Comparison of ENCODE assay signal across 1 cellular context in genomic region chr5:116652196-116652729, GRCh38.
A peak's percentile ranks its signal among the peaks of the same experiment; 100 is the strongest.
TF ChIP-seq lines count a peak whose summit lies in the region.

No MANE protein-coding gene starts in this region.

TF ChIP-seq in GM12878, 131 proteins besides CTCF, POLR2A, EP300 and RAD21 (continued from another document and continues in another):
- TF ChIP-seq MEF2B (IDR thresholded peaks at IDR 0.05; ENCODE audit: partially characterized antibody, poor library complexity, severe bottlenecking) (peak; percentile 98), PML (IDR thresholded peaks at IDR 0.05; ENCODE audit: low read length) (no peak), LARP7 (IDR thresholded peaks at IDR 0.05) (no peak), RB1 (IDR thresholded peaks at IDR 0.05; ENCODE audit: borderline replicate concordance) (peak; percentile 47; the same call in 1 of the 2 replicates), CBX5 (IDR thresholded peaks at IDR 0.05; ENCODE audit: low read depth) (no peak), GATAD2B (conservative IDR thresholded peaks at IDR 0.05; ENCODE audit: low read depth) (peak; percentile 67), RCOR1 (conservative IDR thresholded peaks at IDR 0.05; ENCODE audit: low read depth, low read length) (no peak), ZNF24 (IDR thresholded peaks at IDR 0.05) (no peak), USF1 (IDR thresholded peaks at IDR 0.05; ENCODE audit: borderline replicate concordance, extremely low read length, insufficient read depth, low read depth, low read length) (no peak), YBX1 (IDR thresholded peaks at IDR 0.05) (no peak), SMARCA5 (IDR thresholded peaks at IDR 0.05) (no peak), POU2F2 (IDR thresholded peaks at IDR 0.05; ENCODE audit: borderline replicate concordance, low read depth, low read length) (peak; percentile 91; the same call in 2 of the 3 replicates), RAD51 (IDR thresholded peaks at IDR 0.05) (no peak; the same call in 1 of the 2 replicates), POLR2AphosphoS2 (IDR thresholded peaks at IDR 0.05; ENCODE audit: low read depth, low read length) (no peak), NR2C2 (IDR thresholded peaks at IDR 0.05; ENCODE audit: borderline replicate concordance, control insufficient read depth, insufficient read length, low read depth) (no peak), KAT2A (conservative IDR thresholded peaks at IDR 0.05; ENCODE audit: control insufficient read depth, low read depth, low read length) (no peak), CEBPB (IDR thresholded peaks at IDR 0.05; ENCODE audit: borderline replicate concordance in 1 of 2, low read depth in 2 of 2, low read length in 2 of 2) (no peak), NR2C1 (IDR thresholded peaks at IDR 0.05) (no peak), HDGF (IDR thresholded peaks at IDR 0.05) (no peak), ZBED1 (IDR thresholded peaks at IDR 0.05; ENCODE audit: borderline replicate concordance) (no peak), RFX5 (IDR thresholded peaks at IDR 0.05; ENCODE audit: low read depth, low read length) (no peak), EGR1 (IDR thresholded peaks at IDR 0.05; ENCODE audit: borderline replicate concordance in 1 of 2, low read depth in 2 of 2, low read length in 2 of 2) (no peak), NFXL1 (IDR thresholded peaks at IDR 0.05; ENCODE audit: borderline replicate concordance) (no peak), YY1 (IDR thresholded peaks at IDR 0.05; ENCODE audit: low read depth, low read length) (peak; percentile 75), SUPT20H (IDR thresholded peaks at IDR 0.05; ENCODE audit: borderline replicate concordance, control insufficient read depth, low read depth, low read length) (no peak), CHD2 (IDR thresholded peaks at IDR 0.05; ENCODE audit: borderline replicate concordance, low read depth, low read length) (peak; percentile 77; the same call in 1 of the 2 replicates), BCL11A (IDR thresholded peaks at IDR 0.05; ENCODE audit: low read depth, low read length) (peak; percentile 81), ZBTB11 (CRISPR knock-in tag; IDR thresholded peaks at IDR 0.05) (no peak), SPI1 (IDR thresholded peaks at IDR 0.05; ENCODE audit: borderline replicate concordance, insufficient read depth, low read depth, low read length) (no peak), ELK1 (IDR thresholded peaks at IDR 0.05; ENCODE audit: low read depth, low read length) (no peak), NR2F1 (conservative IDR thresholded peaks at IDR 0.05) (no peak), POLR2AphosphoS5 (IDR thresholded peaks at IDR 0.05; ENCODE audit: low read length) (peak; percentile 40; the same call in 1 of the 2 replicates), ZNF274 (IDR thresholded peaks at IDR 0.05; ENCODE audit: insufficient read depth, insufficient read length) (no peak), SKIL (IDR thresholded peaks at IDR 0.05; ENCODE audit: low read depth, poor library complexity, severe bottlenecking) (peak; percentile 89), KDM1A (IDR thresholded peaks at IDR 0.05; ENCODE audit: borderline replicate concordance) (no peak), IKZF1 (conservative IDR thresholded peaks at IDR 0.05) (peak; percentile 91), TCF3 (IDR thresholded peaks at IDR 0.05; ENCODE audit: borderline replicate concordance, insufficient read depth, low read depth, low read length) (no peak), HDAC2 (IDR thresholded peaks at IDR 0.05) (no peak), MLLT1 (IDR thresholded peaks at IDR 0.05) (peak; percentile 70), SIN3A (IDR thresholded peaks at IDR 0.05; ENCODE audit: low read depth, low read length) (no peak), CUX1 (IDR thresholded peaks at IDR 0.05; ENCODE audit: insufficient replicate concordance, low read depth, low read length) (no peak), CEBPZ (IDR thresholded peaks at IDR 0.05; ENCODE audit: low read depth, low read length) (no peak), ETV6 (conservative IDR thresholded peaks at IDR 0.05 in 1 of 2, IDR thresholded peaks at IDR 0.05 in 1 of 2; ENCODE audit: borderline replicate concordance in 1 of 2, low read depth in 1 of 2) (0 out of 4 replicates have a peak, but pooled peaks of 1 of the 2 experiments have one; percentile 35), IRF4 (IDR thresholded peaks at IDR 0.05; ENCODE audit: low read depth, low read length) (peak; percentile 48; the same call in 1 of the 2 replicates), PKNOX1 (IDR thresholded peaks at IDR 0.05) (peak; percentile 62), ZNF622 (IDR thresholded peaks at IDR 0.05) (no peak)
